8 cellular contexts compared by ENCODE assay signal in the genomic region with DNA sequence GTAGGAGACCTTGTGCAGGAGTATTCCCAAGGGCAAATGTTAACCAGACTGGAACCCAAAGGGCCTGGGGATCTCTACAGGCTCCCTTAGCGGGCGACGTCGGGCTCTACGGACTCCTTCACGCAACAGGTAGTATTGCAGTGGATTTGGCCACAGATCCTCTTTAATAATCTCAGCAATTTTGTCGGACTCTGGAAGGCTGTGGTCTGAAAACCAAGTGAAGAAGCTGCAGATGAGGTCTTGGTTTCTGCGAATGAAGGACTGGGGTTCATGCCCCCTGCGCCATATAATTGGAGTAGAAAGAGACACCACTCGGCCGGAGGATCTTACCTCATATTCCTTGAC. TPM values are rescaled to one million over a fixed set of nuclear protein-coding genes. Genes with fewer than 3 reads are reported as not detected.
DNase-seq lines count a peak whose midpoint lies in the region; ATAC-seq and TF ChIP-seq lines count a peak whose summit lies in the region.

No MANE protein-coding gene starts in this region.

- H3K36me3 ChIP-seq in GM06990 (ENCODE audit: control insufficient read depth, insufficient read depth, low read length), result peaks cover 6% of the 10 kb centered on the region
- peaks cover 12% of the 10 kb centered on the region; the same call in 1 of the 2 replicates for H3K36me3 ChIP-seq in SJCRH30
- peaks cover 0 to 18% (median 10%) of the 10 kb centered on the region in 4 donors for H3K36me3 ChIP-seq in esophagus muscularis mucosa
- H3K36me3 ChIP-seq in psoas muscle (ENCODE audit: insufficient read depth in 1 of 2, low read depth in 1 of 2), result peaks cover 0 to 20% of the 10 kb centered on the region in 2 donors

- peaks cover 9% of the 10 kb centered on the region; the same call in 1 of the 2 replicates for H3K4me1 ChIP-seq in SJCRH30
- H3K4me1 ChIP-seq in esophagus muscularis mucosa, result peaks cover 42 to 62% (median 58%) of the 10 kb centered on the region in 4 donors
- H3K4me1 ChIP-seq in psoas muscle, result peaks cover 58% of the 10 kb centered on the region

- intact Hi-C loops in esophagus muscularis mucosa (cut with DNase I), result no loop called here
- intact Hi-C loops in psoas muscle (cut with DNase I), result loop anchor here in 1 of 2 donors (2.0 kb wide), 1 partner anchor 286 kb away; no protein-coding TSS in a partner anchor

- WGBS in esophagus muscularis mucosa, result 79% methylated on average over 10 of the region's 11 CpGs
- 68 to 79% (median 73%) methylated on average over 11 of the region's 11 CpGs for WGBS in psoas muscle, 3 donors

- no peaks in the 10 kb centered on the region for H3K9me3 ChIP-seq in SJCRH30 (replicated peaks)
- H3K9me3 ChIP-seq in esophagus muscularis mucosa, result no peaks in the 10 kb centered on the region
- no peaks in the 10 kb centered on the region for H3K9me3 ChIP-seq in psoas muscle

- no peak for ATAC-seq in psoas muscle
- ATAC-seq in GM18873 (IDR thresholded peaks at IDR 0.05; ENCODE audit: low FRiP score, unreplicated experiment), result no peak
- no peak for ATAC-seq in GM18517 (IDR thresholded peaks at IDR 0.05; ENCODE audit: unreplicated experiment)
- ATAC-seq in HG02623 (IDR thresholded peaks at IDR 0.05; ENCODE audit: unreplicated experiment), result no peak

- H3K27ac ChIP-seq in SJCRH30, result peak overlapping the region; percentile 84; the same call in 1 of the 2 replicates
- H3K27ac ChIP-seq in esophagus muscularis mucosa (replicated peaks in 1 of 4), result peak overlapping the region; percentile 95 to 99 (median 98)
- H3K27ac ChIP-seq in psoas muscle, result peak overlapping the region; percentile 96

- TF ChIP-seq CTCF in GM06990 (IDR thresholded peaks at IDR 0.05; ENCODE audit: insufficient read depth, low read length, poor library complexity, severe bottlenecking) (no peak), esophagus muscularis mucosa (IDR thresholded peaks at IDR 0.05) (no peak), psoas muscle (IDR thresholded peaks at IDR 0.05) (no peak)

- TF ChIP-seq POLR2A in esophagus muscularis mucosa (IDR thresholded peaks at IDR 0.05; ENCODE audit: low read depth), result no peak

- H3K4me3 ChIP-seq in GM06990 (replicated peaks; ENCODE audit: low read depth, low read length) (peak overlapping the region; percentile 80), SJCRH30 (peak overlapping the region; percentile 95), esophagus muscularis mucosa (peak overlapping the region; percentile 78 to 95 (median 84)), psoas muscle (peak overlapping the region; percentile 91)

- H3K27me3 ChIP-seq in GM06990 (replicated peaks; ENCODE audit: control insufficient read depth, insufficient read depth, low read length) (no peaks in the 10 kb centered on the region), SJCRH30 (no peaks in the 10 kb centered on the region), esophagus muscularis mucosa (no peaks in the 10 kb centered on the region), psoas muscle (ENCODE audit: insufficient read depth in 3 of 3, low read length in 2 of 3) (no peaks in the 10 kb centered on the region)

- DNase-seq in GM06990 (ENCODE audit: extremely low read depth, insufficient read length) (no peak), SJCRH30 (no peak), esophagus muscularis mucosa (ENCODE audit: extremely low spot score) (no peak), psoas muscle (no peak), DMS53 treated with DMSO at 0.1 percent for 48 hours (lab: John Stamatoyannopoulos, UW; ENCODE audit: unreplicated experiment) (no peak)

- no peak for TF ChIP-seq EP300 in esophagus muscularis mucosa (IDR thresholded peaks at IDR 0.05)

RNA-seq across cellular contexts. Expression of a gene that starts 1.3 kb away (rescaled TPM):
- total RNA-seq in SJCRH30 (2014; rRNA removed; shearing (Covaris generic)), result 57.6 and 61.9 TPM in 2 replicates
- total RNA-seq in esophagus muscularis mucosa (100 to 1,000 TPM in 1 of 4 donors, 10 to 100 TPM in 3; 67.7 to 113 (median 92.5) TPM), psoas muscle (100 to 1,000 TPM in 3 of 4 donors, 10 to 100 TPM in 1; 96.3 to 174 (median 130) TPM)
- polyA plus RNA-seq in psoas muscle, result 10 to 100 TPM; 20.5 to 55.1 (median 23.3) TPM

RNA-seq across cellular contexts. Expression of a gene that starts 24.6 kb away (rescaled TPM):
- 12.3 and 13.4 TPM in 2 replicates for total RNA-seq in SJCRH30 (2014; rRNA removed; shearing (Covaris generic))
- 10 to 100 TPM; 14.4 to 22.8 (median 18.4) TPM for total RNA-seq in esophagus muscularis mucosa
- 10 to 100 TPM in 1 of 4 donors, 1 to 10 TPM in 3; 3.8 to 10.1 (median 7.6) TPM for total RNA-seq in psoas muscle
- 1 to 10 TPM; 2.8 to 6.6 (median 2.9) TPM for polyA plus RNA-seq in psoas muscle
